ENCODE assay signal across 9 cellular contexts in the genomic region with DNA sequence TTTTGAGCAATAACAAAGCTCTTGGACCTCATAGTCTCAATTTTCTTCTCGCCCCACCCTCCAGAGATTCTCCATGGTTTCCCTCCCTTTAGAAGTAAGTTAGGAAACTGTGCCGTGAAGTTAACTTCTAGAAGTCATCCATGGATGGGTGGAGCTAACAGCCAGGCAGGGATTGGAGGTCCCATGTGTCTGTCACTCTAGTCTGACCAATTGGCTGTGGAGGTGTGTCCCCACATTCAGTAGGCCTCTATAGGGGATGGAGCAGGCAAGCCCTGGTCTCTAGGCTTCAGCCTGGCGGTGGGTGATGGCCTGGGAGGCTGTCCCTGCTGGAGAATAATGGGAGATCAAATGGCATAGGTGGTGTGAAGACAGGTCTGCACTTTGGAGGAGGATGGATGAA. TPM values are rescaled to one million over a fixed set of nuclear protein-coding genes. Genes with fewer than 3 reads are reported as not detected.
DNase-seq lines count a peak whose midpoint lies in the region; ATAC-seq and TF ChIP-seq lines count a peak whose summit lies in the region.
"Had no signal": no experiment of that assay in that cellular context is flagged by ENCODE, and none has a peak within 500 bp of the region (broad histone marks: within the 10 kb centered on the region; RNA-seq: fewer than 3 reads in every experiment).

No MANE protein-coding gene starts in this region.

- ATAC-seq in HG03571 (IDR thresholded peaks at IDR 0.05; ENCODE audit: unreplicated experiment) (no peak), GM19395 (IDR thresholded peaks at IDR 0.05; ENCODE audit: unreplicated experiment) (no peak)

- no peaks in the 10 kb centered on the region for H3K4me1 ChIP-seq in MM.1S (ENCODE audit: low read length)

- no peak overlapping the region for H3K9ac ChIP-seq in MM.1S (ENCODE audit: low read length)

- no peak overlapping the region for H3K27ac Mint-ChIP-seq in activated naive CD8-positive, alpha-beta T cell treated with anti-CD3 and anti-CD28 coated beads for 36 hours
- H3K27ac Mint-ChIP-seq: stimulated activated naive CD8-positive, alpha-beta T cell treated with anti-CD3 and anti-CD28 coated beads, Interleukin-15, Interleukin-2, amounts not matched to agents 100 ng/mL and 50 ng/mL, for 24 hours had no signal

- no peaks in the 10 kb centered on the region for H4K20me1 ChIP-seq in MM.1S (ENCODE audit: insufficient read depth, low read length)

- H3K4me3 ChIP-seq in GM12865 (ENCODE audit: low read depth, low read length) (no peak overlapping the region), MM.1S (ENCODE audit: low read length) (no peak overlapping the region)

- H3K4me1 Mint-ChIP-seq in activated naive CD8-positive, alpha-beta T cell treated with anti-CD3 and anti-CD28 coated beads for 36 hours, result no peaks in the 10 kb centered on the region

- H3K27ac ChIP-seq in MM.1S (ENCODE audit: low read length), result no peak overlapping the region

- H3K36me3 ChIP-seq in MM.1S (replicated peaks; ENCODE audit: insufficient read depth, low read length), result no peaks in the 10 kb centered on the region

- peaks cover 2% of the 10 kb centered on the region for H3K36me3 Mint-ChIP-seq in activated naive CD8-positive, alpha-beta T cell treated with anti-CD3 and anti-CD28 coated beads for 36 hours

- no peaks in the 10 kb centered on the region for H3K9me3 Mint-ChIP-seq in activated naive CD8-positive, alpha-beta T cell treated with anti-CD3 and anti-CD28 coated beads for 36 hours
- H3K9me3 Mint-ChIP-seq: stimulated activated naive CD8-positive, alpha-beta T cell treated with anti-CD3 and anti-CD28 coated beads, Interleukin-15, Interleukin-2, amounts not matched to agents 100 ng/mL and 50 ng/mL, for 24 hours had no signal

- no peaks in the 10 kb centered on the region for H3K27me3 Mint-ChIP-seq in activated naive CD8-positive, alpha-beta T cell treated with anti-CD3 and anti-CD28 coated beads for 36 hours

- no peaks in the 10 kb centered on the region for H3K9me3 ChIP-seq in MM.1S (replicated peaks; ENCODE audit: insufficient read depth, low read length)

- no peak for TF ChIP-seq CTCF in GM12865 (IDR thresholded peaks at IDR 0.05; ENCODE audit: insufficient read depth, low read depth, low read length, missing control alignments)
- no peak for TF ChIP-seq CTCF in MM.1S (IDR thresholded peaks at IDR 0.05; ENCODE audit: low read length)

- DNase-seq in GM12865 (ENCODE audit: low read depth) (peak; percentile 71), MM.1S (peak; percentile 42), myocyte (ENCODE audit: low read depth) (peak; percentile 40), middle frontal gyrus (ENCODE audit: extremely low spot score, low spot score) (no peak), cortex of kidney (lab: John Stamatoyannopoulos, UW) (no peak)
- peak; percentile 26 for DNase-seq in activated naive CD8-positive, alpha-beta T cell treated with anti-CD3 and anti-CD28 coated beads for 36 hours

- H3K4me3 Mint-ChIP-seq in activated naive CD8-positive, alpha-beta T cell treated with anti-CD3 and anti-CD28 coated beads for 36 hours, result no peak overlapping the region
- H3K4me3 Mint-ChIP-seq: stimulated activated naive CD8-positive, alpha-beta T cell treated with anti-CD3 and anti-CD28 coated beads, Interleukin-15, Interleukin-2, amounts not matched to agents 100 ng/mL and 50 ng/mL, for 24 hours had no signal

- H3K4me2 ChIP-seq in MM.1S (ENCODE audit: low read depth, low read length), result peak overlapping the region; percentile 13; the same call in 1 of the 2 replicates

- H3K79me2 ChIP-seq in MM.1S (ENCODE audit: low read length), result no peaks in the 10 kb centered on the region

- no peaks in the 10 kb centered on the region for H3K27me3 ChIP-seq in MM.1S (replicated peaks; ENCODE audit: insufficient read depth, low read length)

- peak overlapping the region; percentile 27; the same call in 1 of the 2 replicates for H2AFZ ChIP-seq in MM.1S (ENCODE audit: low read length)

- H3K9me2 ChIP-seq in MM.1S (replicated peaks; ENCODE audit: insufficient read depth, low read length), result no peaks in the 10 kb centered on the region

- no peaks in the 10 kb centered on the region for H3F3A ChIP-seq in MM.1S (ENCODE audit: insufficient read depth, low read length)

RNA-seq across cellular contexts. Expression of gene TP53I11, which starts 50.7 kb away (rescaled TPM):
- 10 to 100 TPM; 12.5 to 14.0 TPM for total RNA-seq in activated naive CD8-positive, alpha-beta T cell treated with anti-CD3 and anti-CD28 coated beads for 36 hours
- 26.1 and 33.4 TPM in 2 replicates for total RNA-seq in myocyte
- polyA plus RNA-seq in myocyte (2012), result 41.7 TPM

Comparison
In these comparisons a context has a peak if more than half of its experiments do, and no peak if none do; other contexts are left out.
1. DNase-seq: peak in GM12865 (single experiment), MM.1S (single experiment), activated naive CD8-positive, alpha-beta T cell treated with anti-CD3 and anti-CD28 coated beads for 36 hours (single experiment) and myocyte (single experiment); none in middle frontal gyrus (single experiment) and cortex of kidney (single experiment).